8 cellular contexts compared by ENCODE assay signal in genomic region chr17:11285946-11286345, GRCh38. TPM values are rescaled to one million over a fixed set of nuclear protein-coding genes. Genes with fewer than 3 reads are reported as not detected.
"Had no signal": no experiment of that assay in that cellular context is flagged by ENCODE, and none has a peak within 500 bp of the region (broad histone marks: within the 10 kb centered on the region; RNA-seq: fewer than 3 reads in every experiment).

No MANE protein-coding gene starts in this region.

- DNase-seq: GM23248, GOT3, HFFc6, IMR-90 had no signal

- H3K27ac Mint-ChIP-seq: HFFc6 had no signal

- H3K27ac ChIP-seq: GM23248 had no signal

- H3K4me3 Mint-ChIP-seq: HFFc6 had no signal

- H3K4me1 ChIP-seq: HAP-1 had no signal

- H2AFZ ChIP-seq: GM23248 had no signal

- H3K9me3 ChIP-seq: HAP-1 had no signal

- H3K4me3 ChIP-seq: GM23248, HAP-1, K562 had no signal

- H3K36me3 ChIP-seq: HAP-1 had no signal

- H3K9ac ChIP-seq: GM23248 had no signal

- ATAC-seq: HCT116, K562 had no signal

RNA-seq across cellular contexts. Expression of gene SHISA6, which starts 44.9 kb away (rescaled TPM):
- total RNA-seq: GM23248, HFFc6, HT-29, IMR-90, K562 had no signal
